ENCODE assay signal across 17 cellular contexts in the genomic region with DNA sequence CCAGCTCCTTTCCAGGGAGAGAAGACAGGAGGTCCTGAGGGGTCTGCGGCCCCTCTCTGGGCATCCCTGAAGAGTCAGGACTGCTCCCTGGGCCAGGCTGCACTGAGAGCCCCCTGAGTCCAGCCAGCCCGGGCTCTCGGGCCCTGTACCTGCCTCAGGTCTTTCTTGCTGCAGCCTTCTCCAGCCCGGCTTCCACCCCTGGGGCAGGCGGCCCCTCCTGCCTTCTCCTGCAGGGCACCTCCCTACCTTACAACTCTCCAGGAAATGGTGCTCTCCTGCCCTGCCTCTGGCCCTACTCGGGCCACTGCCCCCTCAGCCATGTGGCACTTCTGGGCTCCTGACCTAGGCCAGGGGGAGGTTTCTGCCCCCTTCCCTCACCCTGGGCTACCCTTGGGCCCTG.
DNase-seq lines count a peak whose midpoint lies in the region; ATAC-seq, FAIRE-seq and TF ChIP-seq lines count a peak whose summit lies in the region.
"Had no signal": no experiment of that assay in that cellular context is flagged by ENCODE, and none has a peak within 500 bp of the region (broad histone marks: within the 10 kb centered on the region; RNA-seq: fewer than 3 reads in every experiment).

No MANE protein-coding gene starts in this region.

- ATAC-seq in stimulated activated effector memory CD8-positive, alpha-beta T cell treated with anti-CD3 and anti-CD28 coated beads, Interleukin-12 subunit alpha, Interleukin-12 subunit beta, amount 100 ng/mL, for 72 hours, result peak; percentile 17
- no peak for ATAC-seq in HG03571 (IDR thresholded peaks at IDR 0.05; ENCODE audit: unreplicated experiment)
- ATAC-seq in omental fat pad (ENCODE audit: low FRiP score), result no peak
- ATAC-seq: GM23338 had no signal

- H3K27ac Mint-ChIP-seq in stimulated activated effector memory CD8-positive, alpha-beta T cell treated with anti-CD3 and anti-CD28 coated beads, Interleukin-12 subunit alpha, Interleukin-12 subunit beta, amount 100 ng/mL, for 72 hours, result no peak overlapping the region
- H3K27ac Mint-ChIP-seq: CD4-positive, alpha-beta memory T cell; GM23338; HFFc6 had no signal

- H3K36me3 Mint-ChIP-seq in stimulated activated effector memory CD8-positive, alpha-beta T cell treated with anti-CD3 and anti-CD28 coated beads, Interleukin-12 subunit alpha, Interleukin-12 subunit beta, amount 100 ng/mL, for 72 hours, result no peaks in the 10 kb centered on the region
- H3K36me3 Mint-ChIP-seq: CD4-positive, alpha-beta memory T cell had no signal

- no peak for FAIRE-seq in kidney (lab: Jason Lieb, UNC)
- FAIRE-seq: GM12891, GM18507 had no signal

- H3K27me3 ChIP-seq in WERI-Rb-1 (ENCODE audit: insufficient read depth, low read depth, severe bottlenecking), result no peaks in the 10 kb centered on the region

- peaks cover 6% of the 10 kb centered on the region for H3K9me3 Mint-ChIP-seq in stimulated activated effector memory CD8-positive, alpha-beta T cell treated with anti-CD3 and anti-CD28 coated beads, Interleukin-12 subunit alpha, Interleukin-12 subunit beta, amount 100 ng/mL, for 72 hours

- intact Hi-C loops in kidney (cut with DNase I), result no loop called here

- no peak overlapping the region for H3K4me3 ChIP-seq in WERI-Rb-1 (ENCODE audit: low read depth, low read length)
- H3K4me3 ChIP-seq in kidney (ENCODE audit: low read length in 2 of 2), result no peak overlapping the region
- H3K4me3 ChIP-seq: GM23338, HAP-1 had no signal

- no peak overlapping the region for H3K4me3 Mint-ChIP-seq in stimulated activated effector memory CD8-positive, alpha-beta T cell treated with anti-CD3 and anti-CD28 coated beads, Interleukin-12 subunit alpha, Interleukin-12 subunit beta, amount 100 ng/mL, for 72 hours
- H3K4me3 Mint-ChIP-seq: CD4-positive, alpha-beta memory T cell; GM23338; HFFc6 had no signal

- H3K9ac ChIP-seq in kidney (ENCODE audit: low read length in 2 of 2), result no peak overlapping the region

- no peaks in the 10 kb centered on the region for H3K4me1 Mint-ChIP-seq in stimulated activated effector memory CD8-positive, alpha-beta T cell treated with anti-CD3 and anti-CD28 coated beads, Interleukin-12 subunit alpha, Interleukin-12 subunit beta, amount 100 ng/mL, for 72 hours
- H3K4me1 Mint-ChIP-seq: CD4-positive, alpha-beta memory T cell; GM23338 had no signal

- H3K9me3 ChIP-seq in WERI-Rb-1 (ENCODE audit: severe bottlenecking), result peaks cover 8% of the 10 kb centered on the region
- no peaks in the 10 kb centered on the region for H3K9me3 ChIP-seq in kidney (ENCODE audit: control insufficient read depth in 1 of 2, low read length in 2 of 2)
- H3K9me3 ChIP-seq: HAP-1 had no signal

- H3K4me1 ChIP-seq in kidney (ENCODE audit: control insufficient read depth in 1 of 2, insufficient read depth in 1 of 2, low read depth in 1 of 2, low read length in 2 of 2), result no peaks in the 10 kb centered on the region
- H3K4me1 ChIP-seq: HAP-1 had no signal

- no peak for DNase-seq in WERI-Rb-1
- peak; percentile 40 for DNase-seq in kidney
- DNase-seq in stimulated activated effector memory CD8-positive, alpha-beta T cell treated with anti-CD3 and anti-CD28 coated beads, Interleukin-12 subunit alpha, Interleukin-12 subunit beta, amount 100 ng/mL, for 72 hours (ENCODE audit: low spot score in 2 of 2), result no peak
- no peak for DNase-seq in stimulated activated CD4-positive, alpha-beta T cell treated with anti-CD3 and anti-CD28 coated beads, Interleukin-1b, Interleukin-23, amount 100 ng/mL, for 48 hours
- no peak for DNase-seq in omental fat pad (ENCODE audit: low spot score)
- DNase-seq: C1 segment of cervical spinal cord; Calu3; CD4-positive, alpha-beta memory T cell; COR-L47; DMS79 treated with DMSO at 0.1 percent for 48 hours; GF-D8; HFFc6 had no signal

- no peak for TF ChIP-seq CTCF in WERI-Rb-1 (IDR thresholded peaks at IDR 0.05; ENCODE audit: low read depth, low read length)
- TF ChIP-seq CTCF in kidney (IDR thresholded peaks at IDR 0.05; ENCODE audit: borderline replicate concordance, extremely low read depth, insufficient read depth), result no peak
- TF ChIP-seq CTCF in omental fat pad (IDR thresholded peaks at IDR 0.05), result no peak

- H3K27ac ChIP-seq in WERI-Rb-1 (peak overlapping the region; percentile 50), kidney (ENCODE audit: low read depth in 2 of 2, low read length in 2 of 2) (no peak overlapping the region)

- H3K36me3 ChIP-seq in WERI-Rb-1 (no peaks in the 10 kb centered on the region), kidney (ENCODE audit: control insufficient read depth in 1 of 2, insufficient read depth in 2 of 2, low read length in 2 of 2) (no peaks in the 10 kb centered on the region)
- H3K36me3 ChIP-seq: HAP-1 had no signal
